19 cellular contexts compared by ENCODE assay signal in the genomic region with DNA sequence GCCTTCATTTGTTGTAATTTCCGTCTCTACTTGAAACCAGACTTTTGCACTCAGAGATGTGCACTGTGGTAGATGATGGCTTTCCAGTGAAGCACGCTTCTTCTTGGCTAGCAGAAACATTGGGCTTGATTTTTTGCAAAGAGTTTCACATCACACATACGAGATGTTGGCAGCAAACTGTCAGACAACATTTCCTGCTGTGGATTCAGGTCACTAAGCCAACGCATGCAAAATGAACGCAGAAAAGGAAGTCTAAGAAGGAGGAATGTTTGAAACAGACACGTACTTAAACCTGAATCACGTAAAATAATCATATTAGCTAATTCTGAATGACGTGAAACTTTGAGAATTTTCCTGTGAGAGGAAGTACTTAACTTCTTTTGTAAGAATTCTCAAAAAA.
A peak's percentile ranks its signal among the peaks of the same experiment; 100 is the strongest.
DNase-seq lines count a peak whose midpoint lies in the region; ATAC-seq, FAIRE-seq and TF ChIP-seq lines count a peak whose summit lies in the region.
"Had no signal": no experiment of that assay in that cellular context is flagged by ENCODE, and none has a peak within 500 bp of the region (broad histone marks: within the 10 kb centered on the region; RNA-seq: fewer than 3 reads in every experiment).

No MANE protein-coding gene starts in this region.

- H3K4me1 Mint-ChIP-seq in HFFc6 (ENCODE audit: low read depth): no peaks in the 10 kb centered on the region; the same call in 1 of the 2 replicates

- no peak for DNase-seq in Right ventricle myocardium superior
- DNase-seq in left ventricle myocardium superior: no peak
- DNase-seq in brain pericyte (ENCODE audit: low read depth, low spot score): peak; percentile 46
- DNase-seq in left lung: no peak
- no peak for DNase-seq in gastrocnemius medialis
- DNase-seq in frontal cortex (ENCODE audit: low spot score in 2 of 2): no peak
- DNase-seq in HFFc6: no peak
- no peak for DNase-seq in adrenal gland
- DNase-seq: activated CD4-positive, CD25-positive, alpha-beta regulatory T cell; DMS79 treated with DMSO at 0.1 percent for 48 hours; mammary epithelial cell; NCI-H1092 treated with DMSO at 0.1 percent for 48 hours; NCI-H226; OCI-M1 had no signal

- H3K36me3 ChIP-seq in left lung (no peaks in the 10 kb centered on the region), gastrocnemius medialis (no peaks in the 10 kb centered on the region), adrenal gland (replicated peaks in 1 of 2) (no peaks in the 10 kb centered on the region)
- H3K36me3 ChIP-seq: cardiac muscle cell, tibial nerve had no signal

- H3K27ac Mint-ChIP-seq in HFFc6: no peak overlapping the region

- H3K4me3 ChIP-seq in left lung (no peak overlapping the region), gastrocnemius medialis (no peak overlapping the region), adrenal gland (no peak overlapping the region)
- H3K4me3 ChIP-seq: cardiac muscle cell, GM12878, tibial nerve had no signal

- no peaks in the 10 kb centered on the region for H3K27me3 ChIP-seq in left lung
- H3K27me3 ChIP-seq in gastrocnemius medialis: no peaks in the 10 kb centered on the region
- H3K27me3 ChIP-seq in adrenal gland: no peaks in the 10 kb centered on the region
- H3K27me3 ChIP-seq: cardiac muscle cell, tibial nerve had no signal

- TF ChIP-seq CTCF in left lung (IDR thresholded peaks at IDR 0.05): no peak
- TF ChIP-seq CTCF in gastrocnemius medialis (IDR thresholded peaks at IDR 0.05 in 4 of 5, conservative IDR thresholded peaks at IDR 0.05 in 1 of 5): no peak
- no peak for TF ChIP-seq CTCF in HFFc6 (IDR thresholded peaks at IDR 0.05)
- TF ChIP-seq CTCF in adrenal gland (IDR thresholded peaks at IDR 0.05): no peak

- no peak for FAIRE-seq in frontal cortex (lab: Jason Lieb, UNC)
- FAIRE-seq: GM12878, HepG2 had no signal

- WGBS in adrenal gland, 4 donors: 69 to 74% (median 70%) methylated on average over 8 of the region's 8 CpGs

- H3K9me3 ChIP-seq in left lung (no peaks in the 10 kb centered on the region), gastrocnemius medialis (no peaks in the 10 kb centered on the region), adrenal gland (replicated peaks in 1 of 3) (no peaks in the 10 kb centered on the region)
- H3K9me3 ChIP-seq: tibial nerve had no signal

- H3K4me3 Mint-ChIP-seq in HFFc6: no peak overlapping the region

- intact Hi-C loops in Right ventricle myocardium superior (cut with DNase I): no loop called here
- intact Hi-C loops in left ventricle myocardium superior (cut with micrococcal nuclease): loop anchor here (10.0 kb wide), 1 partner anchor 389 kb away; no protein-coding TSS in a partner anchor
- intact Hi-C loops in left lung (cut with DNase I): no loop called here
- intact Hi-C loops in gastrocnemius medialis (cut with DNase I; ENCODE audit: low total_unique reads): no loop called here
- intact Hi-C loops in adrenal gland (cut with DNase I): loop anchor here in 1 of 2 donors (5.0 kb wide), 1 partner anchor 92 kb away; no protein-coding TSS in a partner anchor

- ATAC-seq in Right ventricle myocardium superior (ENCODE audit: poor library complexity) (peak; percentile 46), left ventricle myocardium superior (no peak), left lung (peak; percentile 35), gastrocnemius medialis (no peak)
- ATAC-seq: esophagus mucosa, GM12878, HepG2 had no signal

- peaks cover 8% of the 10 kb centered on the region; the same call in 1 of the 2 replicates for H3K9me3 Mint-ChIP-seq in HFFc6

- in situ Hi-C loops in gastrocnemius medialis (cut with MboI; ENCODE audit: low sequenced_read_pairs in 4 of 4): no loop called here

- no peaks in the 10 kb centered on the region for H3K36me3 Mint-ChIP-seq in HFFc6 (ENCODE audit: low read depth)

- TF ChIP-seq POLR2A in gastrocnemius medialis (IDR thresholded peaks at IDR 0.05): no peak
- no peak for TF ChIP-seq POLR2A in adrenal gland (IDR thresholded peaks at IDR 0.05)

- no peaks in the 10 kb centered on the region for H3K27me3 Mint-ChIP-seq in HFFc6 (ENCODE audit: insufficient read depth)

- H3K4me1 ChIP-seq in left lung: peaks cover 0 to 8% of the 10 kb centered on the region in 2 donors
- H3K4me1 ChIP-seq in gastrocnemius medialis: no peaks in the 10 kb centered on the region
- H3K4me1 ChIP-seq in adrenal gland (replicated peaks in 1 of 2): peaks cover 7 to 16% of the 10 kb centered on the region in 2 donors

- H3K27ac ChIP-seq in left lung (no peak overlapping the region), gastrocnemius medialis (no peak overlapping the region), adrenal gland (no peak overlapping the region)

Comparison
In these comparisons a context has a peak if more than half of its experiments do, and no peak if none do; other contexts are left out.
1. ATAC-seq: peak in Right ventricle myocardium superior (single experiment) and left lung (single experiment); none in left ventricle myocardium superior (single experiment) and gastrocnemius medialis (0 of 2).